ENCODE assay signal across 9 cellular contexts in the genomic region with DNA sequence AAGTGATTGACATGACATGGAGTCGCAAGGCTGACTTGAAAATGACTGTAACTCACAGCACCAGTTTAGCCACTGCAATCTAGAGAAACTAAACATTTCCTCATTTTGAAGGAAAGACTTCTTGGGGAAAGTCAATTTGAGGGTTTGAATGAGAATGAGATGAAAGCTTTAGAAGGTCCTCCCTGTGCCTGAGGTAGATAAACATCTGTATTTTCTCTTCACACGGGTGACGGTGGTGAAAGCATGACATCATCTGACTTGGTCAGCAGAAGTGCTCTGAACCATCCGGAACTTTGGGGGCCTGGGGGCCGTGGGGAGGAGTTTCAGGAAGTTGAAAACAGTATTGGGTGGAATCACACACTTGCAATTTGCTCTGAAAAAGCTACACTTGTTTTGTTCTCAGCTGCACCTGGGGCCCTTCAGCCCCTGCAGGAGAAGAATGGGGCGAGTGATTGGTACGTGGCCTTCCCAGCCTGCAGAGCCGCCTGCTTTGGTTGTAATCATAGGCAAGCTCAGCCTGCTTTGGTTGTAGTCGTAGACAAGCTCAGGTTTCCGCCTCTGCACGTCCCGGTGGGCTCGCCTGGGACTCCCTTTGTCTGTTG. TPM values are rescaled to one million over a fixed set of nuclear protein-coding genes. Genes with fewer than 3 reads are reported as not detected.
A peak's percentile ranks its signal among the peaks of the same experiment; 100 is the strongest.
DNase-seq lines count a peak whose midpoint lies in the region; ATAC-seq and TF ChIP-seq lines count a peak whose summit lies in the region.
"Had no signal": no experiment of that assay in that cellular context is flagged by ENCODE, and none has a peak within 500 bp of the region (broad histone marks: within the 10 kb centered on the region; RNA-seq: fewer than 3 reads in every experiment).

No MANE protein-coding gene starts in this region.

- H3K4me1 Mint-ChIP-seq in stimulated activated naive CD8-positive, alpha-beta T cell treated with anti-CD3 and anti-CD28 coated beads, Interleukin-15, amount 100 ng/mL, for 72 hours: peaks cover 92% of the 10 kb centered on the region

- no peaks in the 10 kb centered on the region for H3K27me3 ChIP-seq in BLaER1 treated with 17β-estradiol and CSF1 and Interleukin-3, amounts not matched to agents 10 nM and 100 nM
- no peaks in the 10 kb centered on the region for H3K27me3 ChIP-seq in colonic mucosa
- no peaks in the 10 kb centered on the region for H3K27me3 ChIP-seq in muscle layer of duodenum (ENCODE audit: low read depth, low read length)
- H3K27me3 ChIP-seq in uterus: no peaks in the 10 kb centered on the region

- peaks cover 83 to 92% (median 87%) of the 10 kb centered on the region in 10 experiments for H3K4me1 ChIP-seq in BLaER1 treated with 17β-estradiol and CSF1 and Interleukin-3, amounts not matched to agents 10 nM and 100 nM
- peaks cover 18% of the 10 kb centered on the region for H3K4me1 ChIP-seq in colonic mucosa
- peaks cover 28 to 40% of the 10 kb centered on the region in 2 donors for H3K4me1 ChIP-seq in muscle layer of duodenum (ENCODE audit: control insufficient read depth in 1 of 2, insufficient read depth in 2 of 2, low read length in 2 of 2)
- peaks cover 0 to 3% of the 10 kb centered on the region in 2 donors for H3K4me1 ChIP-seq in uterus

- peak overlapping the region; percentile 74 to 100 (median 100) for H3K9ac ChIP-seq in BLaER1 treated with 17β-estradiol and CSF1 and Interleukin-3, amounts not matched to agents 10 nM and 100 nM
- peak overlapping the region in 1 of 2 donors; percentile 56 for H3K9ac ChIP-seq in colonic mucosa (ENCODE audit: low read depth in 2 of 2, low read length in 2 of 2)

- H3K36me3 ChIP-seq in BLaER1 treated with 17β-estradiol and CSF1 and Interleukin-3, amounts not matched to agents 10 nM and 100 nM: peaks cover 0 to 45% (median 29%) of the 10 kb centered on the region in 11 experiments; a peak in 14 of 22 replicates
- H3K36me3 ChIP-seq in colonic mucosa: no peaks in the 10 kb centered on the region
- peaks cover 0 to 4% of the 10 kb centered on the region in 2 donors for H3K36me3 ChIP-seq in muscle layer of duodenum (ENCODE audit: control insufficient read depth in 1 of 2, insufficient read depth in 2 of 2, low read length in 2 of 2)
- H3K36me3 ChIP-seq in uterus: no peaks in the 10 kb centered on the region

- TF ChIP-seq CTCF in colonic mucosa (IDR thresholded peaks at IDR 0.05): no peak
- TF ChIP-seq CTCF in uterus (IDR thresholded peaks at IDR 0.05): no peak

- H3K4me3 Mint-ChIP-seq in stimulated activated naive CD8-positive, alpha-beta T cell treated with anti-CD3 and anti-CD28 coated beads, Interleukin-15, amount 100 ng/mL, for 72 hours: peak overlapping the region; percentile 94 to 97

- no peak for TF ChIP-seq POLR2A in uterus (IDR thresholded peaks at IDR 0.05)

- H4K20me1 ChIP-seq in BLaER1 treated with 17β-estradiol and CSF1 and Interleukin-3, amounts not matched to agents 10 nM and 100 nM: peaks cover 0 to 66% (median 0%) of the 10 kb centered on the region in 11 experiments; a peak in 7 of 22 replicates

- ATAC-seq in HG02798 (IDR thresholded peaks at IDR 0.05; ENCODE audit: poor library complexity, unreplicated experiment): peak; percentile 32
- ATAC-seq in stimulated activated naive CD8-positive, alpha-beta T cell treated with anti-CD3 and anti-CD28 coated beads, Interleukin-15, amount 100 ng/mL, for 72 hours: peak; percentile 79

- H3K9me3 Mint-ChIP-seq in stimulated activated naive CD8-positive, alpha-beta T cell treated with anti-CD3 and anti-CD28 coated beads, Interleukin-15, amount 100 ng/mL, for 72 hours: no peaks in the 10 kb centered on the region

- H3K27ac ChIP-seq in BLaER1 treated with 17β-estradiol and CSF1 and Interleukin-3, amounts not matched to agents 10 nM and 100 nM: peak overlapping the region; percentile 62 to 100 (median 100)
- peak overlapping the region; percentile 58 for H3K27ac ChIP-seq in colonic mucosa
- H3K27ac ChIP-seq in muscle layer of duodenum (ENCODE audit: low read length): peak overlapping the region; percentile 74
- peak overlapping the region in 1 of 2 donors; percentile 33 for H3K27ac ChIP-seq in uterus

- no peaks in the 10 kb centered on the region for H3K27me3 Mint-ChIP-seq in stimulated activated naive CD8-positive, alpha-beta T cell treated with anti-CD3 and anti-CD28 coated beads, Interleukin-15, amount 100 ng/mL, for 72 hours

- peak overlapping the region; percentile 97 to 99 for H3K27ac Mint-ChIP-seq in stimulated activated naive CD8-positive, alpha-beta T cell treated with anti-CD3 and anti-CD28 coated beads, Interleukin-15, amount 100 ng/mL, for 72 hours

- no peaks in the 10 kb centered on the region for H3K9me3 ChIP-seq in BLaER1 treated with 17β-estradiol and CSF1 and Interleukin-3, amounts not matched to agents 10 nM and 100 nM (replicated peaks in 1 of 11)
- H3K9me3 ChIP-seq in colonic mucosa (no peaks in the 10 kb centered on the region), muscle layer of duodenum (ENCODE audit: control insufficient read depth in 1 of 2, low read length in 2 of 2) (no peaks in the 10 kb centered on the region), uterus (no peaks in the 10 kb centered on the region)

- DNase-seq in activated CD4-positive, CD25-positive, alpha-beta regulatory T cell treated with anti-CD3 and anti-CD28 coated beads, Interleukin-2, amount 50 U/mL, for 16 hours (ENCODE audit: low read depth, low spot score): peak; percentile 58
- DNase-seq in colonic mucosa (peak; percentile 48), uterus (no peak), NCI-H128 (lab: John Stamatoyannopoulos, UW; ENCODE audit: unreplicated experiment) (no peak)
- peak; percentile 65 to 81 for DNase-seq in stimulated activated naive CD8-positive, alpha-beta T cell treated with anti-CD3 and anti-CD28 coated beads, Interleukin-15, amount 100 ng/mL, for 72 hours

- H3K4me3 ChIP-seq in BLaER1 treated with 17β-estradiol and CSF1 and Interleukin-3, amounts not matched to agents 10 nM and 100 nM: peak overlapping the region; percentile 42 to 63 (median 50)
- H3K4me3 ChIP-seq in colonic mucosa (no peak overlapping the region), muscle layer of duodenum (ENCODE audit: low read depth in 1 of 2, low read length in 2 of 2) (peak overlapping the region; percentile 42 to 50), uterus (no peak overlapping the region)

- intact Hi-C loops in colonic mucosa (cut with DNase I) (no loop called here), uterus (cut with DNase I; ENCODE audit: low total_unique reads) (no loop called here)

- peak overlapping the region; percentile 87 to 100 (median 96) for H3K4me2 ChIP-seq in BLaER1 treated with 17β-estradiol and CSF1 and Interleukin-3, amounts not matched to agents 10 nM and 100 nM

RNA-seq across cellular contexts. Expression of a gene that starts 5.0 kb away (rescaled TPM):
- total RNA-seq in colonic mucosa (10 to 100 TPM; 18.6 to 29.7 TPM), uterus (10 to 100 TPM in 3 of 4 donors, 1 to 10 TPM in 1; 7.4 to 45.5 (median 20.3) TPM)

RNA-seq across cellular contexts. Expression of a gene that starts 19.9 kb away (rescaled TPM):
- total RNA-seq in colonic mucosa (not detected), uterus (not detected)
- total RNA-seq: glomerular endothelial cell had no signal

Comparison
In these comparisons a context has a peak if more than half of its experiments do, and no peak if none do; other contexts are left out.
1. H3K4me3 ChIP-seq: peak in BLaER1 treated with 17β-estradiol and CSF1 and Interleukin-3, amounts not matched to agents 10 nM and 100 nM (10 of 10) and muscle layer of duodenum (2 of 2); none in colonic mucosa (single experiment) and uterus (0 of 2).
2. DNase-seq: peak in activated CD4-positive, CD25-positive, alpha-beta regulatory T cell treated with anti-CD3 and anti-CD28 coated beads, Interleukin-2, amount 50 U/mL, for 16 hours (single experiment), colonic mucosa (single experiment) and stimulated activated naive CD8-positive, alpha-beta T cell treated with anti-CD3 and anti-CD28 coated beads, Interleukin-15, amount 100 ng/mL, for 72 hours (2 of 2); none in uterus (0 of 2) and NCI-H128 (single experiment).